ENCODE assay signal across 15 cellular contexts in the genomic region with DNA sequence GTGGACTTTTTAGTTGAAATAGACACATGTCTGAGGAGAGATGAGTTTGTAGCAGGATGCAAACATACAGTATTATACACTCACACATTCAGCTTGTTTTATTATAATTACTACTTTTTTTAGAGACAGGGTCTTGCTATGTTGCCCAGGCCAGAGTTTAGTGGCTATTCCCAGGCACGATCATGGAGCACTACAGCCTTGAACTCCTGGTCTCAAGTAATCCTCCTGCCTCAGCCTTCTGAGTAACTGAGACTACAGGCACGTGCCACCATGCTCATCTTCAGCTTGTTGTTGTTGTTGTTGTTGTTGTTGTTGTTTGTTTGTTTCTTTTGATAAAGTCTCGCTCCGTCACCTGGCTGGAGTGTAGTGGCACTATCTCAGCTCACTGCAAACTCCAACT.
A peak's percentile ranks its signal among the peaks of the same experiment; 100 is the strongest.
DNase-seq lines count a peak whose midpoint lies in the region; ATAC-seq, FAIRE-seq and TF ChIP-seq lines count a peak whose summit lies in the region.
"Had no signal": no experiment of that assay in that cellular context is flagged by ENCODE, and none has a peak within 500 bp of the region (broad histone marks: within the 10 kb centered on the region; RNA-seq: fewer than 3 reads in every experiment).

No MANE protein-coding gene starts in this region.

- H3K27me3 ChIP-seq in HepG2 (ENCODE audit: control insufficient read depth in 1 of 2, insufficient read depth in 2 of 2, low read length in 2 of 2) = no peaks in the 10 kb centered on the region
- peaks cover 0 to 6% of the 10 kb centered on the region in 2 donors for H3K27me3 ChIP-seq in right lobe of liver
- no peaks in the 10 kb centered on the region for H3K27me3 ChIP-seq in aorta (ENCODE audit: control insufficient read depth in 1 of 2, insufficient read depth in 2 of 2, low read length in 1 of 2)

- H3K27ac ChIP-seq in HepG2 (ENCODE audit: extremely low read length, insufficient read depth, low read length) = peak overlapping the region; percentile 57
- no peak overlapping the region for H3K27ac ChIP-seq in right lobe of liver
- no peak overlapping the region for H3K27ac ChIP-seq in aorta (ENCODE audit: low read depth in 1 of 2, low read length in 2 of 2)
- H3K27ac ChIP-seq: 22Rv1 had no signal

- H3K36me3 ChIP-seq in HepG2 (replicated peaks in 1 of 2; ENCODE audit: control insufficient read depth in 1 of 2, insufficient read depth in 2 of 2, low read length in 2 of 2) (no peaks in the 10 kb centered on the region), right lobe of liver (no peaks in the 10 kb centered on the region), aorta (ENCODE audit: control insufficient read depth in 1 of 2, insufficient read depth in 2 of 2, low read length in 1 of 2) (no peaks in the 10 kb centered on the region)
- H3K36me3 ChIP-seq: BLaER1 treated with 17β-estradiol and CSF1 and Interleukin-3, amounts not matched to agents 10 nM and 100 nM had no signal

- BruUV-seq in HepG2 (replicated peaks; lab: Mats Ljungman, UMichigan) = no TSS peak

- CTCF ChIA-PET in HepG2 (lab: Yijun Ruan, JAX; ENCODE audit: low intra/inter-chr PET ratio, low total read pairs) = no interaction called here
- CTCF ChIA-PET in WTC11 (lab: Charles Lee) = interaction anchor here (1.0 to 1.3 kb wide), 3 partner anchors 27 to 63 kb away, joined by 3 to 6 read pairs (median 3); no protein-coding TSS in a partner anchor

- intact Hi-C loops in HepG2 (cut with micrococcal nuclease; ENCODE audit: unreplicated experiment) = no loop called here
- intact Hi-C loops in right lobe of liver (cut with DNase I) = no loop called here
- intact Hi-C loops in aorta (cut with DNase I) = no loop called here

- H3K36me3 Mint-ChIP-seq in WTC11 (no peaks in the 10 kb centered on the region), nephron (ENCODE audit: low read depth) (no peaks in the 10 kb centered on the region)
- H3K36me3 Mint-ChIP-seq: CD4-positive, CD25-positive, alpha-beta regulatory T cell had no signal

- H3K4me2 ChIP-seq in HepG2 (ENCODE audit: low read depth, low read length) = no peak overlapping the region
- H3K4me2 ChIP-seq: GM23338 had no signal

- no peak overlapping the region; the same call in 1 of the 2 replicates for H3K9ac ChIP-seq in HepG2 (ENCODE audit: insufficient read depth, low read depth, low read length)

- FAIRE-seq in HepG2 (lab: Jason Lieb, UNC) = no peak
- FAIRE-seq: HTR-8/SVneo had no signal

- TF ChIP-seq EP300 in HepG2 (IDR thresholded peaks at IDR 0.05; ENCODE audit: low read depth in 2 of 2, low read length in 2 of 2) = no peak
- TF ChIP-seq EP300 in HepG2 (CRISPR knock-in tag; IDR thresholded peaks at IDR 0.05; ENCODE audit: borderline replicate concordance) = no peak

- H3K4me3 ChIP-seq in HepG2 (replicated peaks in 1 of 3; ENCODE audit: insufficient read depth in 1 of 3, low read depth in 2 of 3, low read length in 3 of 3) = no peak overlapping the region
- no peak overlapping the region for H3K4me3 ChIP-seq in right lobe of liver
- H3K4me3 ChIP-seq in aorta (ENCODE audit: low read length in 2 of 2) = no peak overlapping the region
- H3K4me3 ChIP-seq: BLaER1 treated with 17β-estradiol and CSF1 and Interleukin-3, amounts not matched to agents 10 nM and 100 nM; GM23338 had no signal

- peaks cover 94% of the 10 kb centered on the region for H3K4me1 ChIP-seq in HepG2 (ENCODE audit: insufficient read depth, low read length)
- peaks cover 0 to 14% (median 0%) of the 10 kb centered on the region in 4 donors for H3K4me1 ChIP-seq in right lobe of liver
- H3K4me1 ChIP-seq in aorta (ENCODE audit: control insufficient read depth in 1 of 2, insufficient read depth in 2 of 2, low read length in 2 of 2) = no peaks in the 10 kb centered on the region

- POLR2A ChIA-PET in HepG2 (lab: Yijun Ruan, JAX) = interaction anchor here (0.9 to 2.1 kb wide), 6 partner anchors 9 to 115 kb away, joined by 3 to 13 read pairs (median 6); partner anchors contain the start of gene ACSL4
- POLR2A ChIA-PET in WTC11 (lab: Charles Lee) = no interaction called here

- H3K27me3 Mint-ChIP-seq in WTC11 (ENCODE audit: low read depth) (no peaks in the 10 kb centered on the region), nephron (ENCODE audit: low read depth) (peaks cover 5% of the 10 kb centered on the region)
- H3K27me3 Mint-ChIP-seq: CD4-positive, CD25-positive, alpha-beta regulatory T cell had no signal

- H3K4me3 Mint-ChIP-seq in WTC11 (no peak overlapping the region), nephron (no peak overlapping the region)
- H3K4me3 Mint-ChIP-seq: CD4-positive, CD25-positive, alpha-beta regulatory T cell; GM23338; H9 had no signal

- in situ Hi-C loops in HepG2 (cut with HindIII; ENCODE audit: extremely low pct_ligation_motif_present, low pct_unique_long_range_greater_than_20kb) = loop anchor here (10.0 kb wide), 1 partner anchor 93 kb away; the partner anchor contains the start of gene ACSL4

- DNase-seq in HepG2 (ENCODE audit: low spot score) = no peak
- no peak for DNase-seq in right lobe of liver
- no peak for DNase-seq in WTC11 (ENCODE audit: low spot score)
- DNase-seq in aorta = no peak
- DNase-seq in NCI-H524 (lab: John Stamatoyannopoulos, UW) = no peak
- DNase-seq: CD4-positive, CD25-positive, alpha-beta regulatory T cell; H9; KBM-7 had no signal

- TF ChIP-seq POLR2A in HepG2 (IDR thresholded peaks at IDR 0.05; ENCODE audit: insufficient read depth in 1 of 2, low read depth in 2 of 2, low read length in 2 of 2) (no peak), right lobe of liver (IDR thresholded peaks at IDR 0.05) (no peak)

- 93% methylated on average over 4 of the region's 4 CpGs for WGBS in HepG2 (ENCODE audit: low lambda C conversion rate)
- WGBS in right lobe of liver (ENCODE audit: insufficient coverage, low coverage, low lambda C conversion rate, missing lambda C conversion rate) = 67% methylated on average over 4 of the region's 4 CpGs
- WGBS in aorta, 2 donors = 88 to 96% methylated on average over 4 of the region's 4 CpGs

- H3K9me3 Mint-ChIP-seq in WTC11 (no peaks in the 10 kb centered on the region), nephron (no peaks in the 10 kb centered on the region)
- H3K9me3 Mint-ChIP-seq: GM23338, H9 had no signal

- H3K27ac Mint-ChIP-seq in WTC11 (no peak overlapping the region), nephron (peak overlapping the region; percentile 73 to 96 (median 91))
- H3K27ac Mint-ChIP-seq: CD4-positive, CD25-positive, alpha-beta regulatory T cell; GM23338 had no signal

- no peak for ATAC-seq in HepG2
- no peak for ATAC-seq in right lobe of liver
- no peak for ATAC-seq in WTC11
- ATAC-seq in HG03520 (IDR thresholded peaks at IDR 0.05; ENCODE audit: unreplicated experiment) = no peak
- ATAC-seq in HG02840 (IDR thresholded peaks at IDR 0.05; ENCODE audit: low FRiP score, unreplicated experiment) = no peak
- ATAC-seq in aorta (ENCODE audit: low FRiP score) = no peak

- H2AFZ ChIP-seq in HepG2 (ENCODE audit: low read length) = no peak overlapping the region
- H2AFZ ChIP-seq: GM23338 had no signal

- TF ChIP-seq CTCF in HepG2 (CRISPR knock-in tag; IDR thresholded peaks at IDR 0.05) = no peak
- TF ChIP-seq CTCF in right lobe of liver (IDR thresholded peaks at IDR 0.05) = no peak
- no peak for TF ChIP-seq CTCF in WTC11 (IDR thresholded peaks at IDR 0.05)
- no peak for TF ChIP-seq CTCF in nephron (IDR thresholded peaks at IDR 0.05; ENCODE audit: unreplicated experiment in 3 of 3)

- no peaks in the 10 kb centered on the region for H4K20me1 ChIP-seq in HepG2 (ENCODE audit: insufficient read depth, low read length)
- H4K20me1 ChIP-seq: BLaER1 treated with 17β-estradiol and CSF1 and Interleukin-3, amounts not matched to agents 10 nM and 100 nM had no signal

- no peak for TF ChIP-seq RAD21 in HepG2 (CRISPR knock-in tag; IDR thresholded peaks at IDR 0.05)

- H3K4me1 Mint-ChIP-seq in WTC11 (peaks cover 13% of the 10 kb centered on the region), nephron (peaks cover 38% of the 10 kb centered on the region)
- H3K4me1 Mint-ChIP-seq: CD4-positive, CD25-positive, alpha-beta regulatory T cell had no signal

- H3K79me2 ChIP-seq in HepG2 (ENCODE audit: insufficient read depth, low read length) = peaks cover 5% of the 10 kb centered on the region

- H3K9me3 ChIP-seq in HepG2 (ENCODE audit: low read length) (no peaks in the 10 kb centered on the region), right lobe of liver (no peaks in the 10 kb centered on the region), aorta (ENCODE audit: control insufficient read depth, low read length) (no peaks in the 10 kb centered on the region)
- H3K9me3 ChIP-seq: BLaER1 treated with 17β-estradiol and CSF1 and Interleukin-3, amounts not matched to agents 10 nM and 100 nM had no signal

TF ChIP-seq in HepG2, 621 proteins besides CTCF, POLR2A, EP300 and RAD21:
- no peak for TF ChIP-seq ZNF451 (CRISPR knock-in tag; IDR thresholded peaks at IDR 0.05)
- TF ChIP-seq ZNF121 (CRISPR knock-in tag; IDR thresholded peaks at IDR 0.05) = peak; percentile 90
- no peak for TF ChIP-seq KAT8 (CRISPR knock-in tag; IDR thresholded peaks at IDR 0.05)
- TF ChIP-seq ARNT2 (CRISPR knock-in tag; IDR thresholded peaks at IDR 0.05; ENCODE audit: low read depth) = no peak

TF ChIP-seq in WTC11, 78 proteins besides CTCF, POLR2A, EP300 and RAD21:
- TF ChIP-seq ZNF121 (CRISPR knock-in tag; IDR thresholded peaks at IDR 0.05) (0 out of 2 replicates have a peak, but pooled peaks have one; percentile 20), IRF1 (CRISPR knock-in tag; IDR thresholded peaks at IDR 0.05) (no peak)

Comparison
In these comparisons a context has a peak if more than half of its experiments do, and no peak if none do; other contexts are left out.
1. Of the 50 proteins assayed by ChIP-seq in both HepG2 and WTC11: peak only in HepG2: none; only in WTC11: none; in both: ZNF121; in neither: 49.